19 cellular contexts compared by ENCODE assay signal in genomic region chr3:3632439-3632838, GRCh38.
"Had no signal": no experiment of that assay in that cellular context is flagged by ENCODE, and none has a peak within 500 bp of the region (broad histone marks: within the 10 kb centered on the region; RNA-seq: fewer than 3 reads in every experiment).

No MANE protein-coding gene starts in this region.

- H3K9me3 Mint-ChIP-seq: activated naive CD4-positive, alpha-beta T cell treated with anti-CD3 and anti-CD28 coated beads, Interleukin-2, amount 50 U/mL, for 24 hours; activated T-cell treated with anti-CD3 and anti-CD28 coated beads, Interleukin-2, amount 50 U/mL, for 72 hours; natural killer cell treated with Interleukin-12 subunit alpha and Interleukin-12 subunit beta and Interleukin-15 and Interleukin-18, amount 100 ng/mL, for 72 hours had no signal

- DNase-seq: activated CD4-positive, alpha-beta T cell treated with anti-CD3 and anti-CD28 coated beads for 1 hour; activated gamma-delta T cell; activated T-cell treated with anti-CD3 and anti-CD28 coated beads, Interleukin-2, amount 50 U/mL, for 72 hours; erythroblast; foreskin melanocyte; kidney; stimulated activated CD4-positive, alpha-beta T cell treated with anti-CD3 and anti-CD28 coated beads, Interleukin-4, amount 100 ng/mL, for 24 hours; T1000; WERI-Rb-1 had no signal

- H3K9me3 ChIP-seq: ascending aorta, breast epithelium, thoracic aorta had no signal

- H3K27me3 Mint-ChIP-seq: activated naive CD4-positive, alpha-beta T cell treated with anti-CD3 and anti-CD28 coated beads, Interleukin-2, amount 50 U/mL, for 24 hours; natural killer cell treated with Interleukin-12 subunit alpha and Interleukin-12 subunit beta and Interleukin-15 and Interleukin-18, amount 100 ng/mL, for 72 hours had no signal

- H3K36me3 ChIP-seq: ascending aorta, breast epithelium, thoracic aorta, WERI-Rb-1 had no signal

- H3K4me1 Mint-ChIP-seq: activated naive CD4-positive, alpha-beta T cell treated with anti-CD3 and anti-CD28 coated beads, Interleukin-2, amount 50 U/mL, for 24 hours; stimulated activated effector memory CD8-positive, alpha-beta T cell treated with anti-CD3 and anti-CD28 coated beads, Interleukin-12 subunit alpha, Interleukin-12 subunit beta, amount 100 ng/mL, for 72 hours had no signal

- H3K4me3 Mint-ChIP-seq: activated naive CD4-positive, alpha-beta T cell treated with anti-CD3 and anti-CD28 coated beads, Interleukin-2, amount 50 U/mL, for 24 hours; activated T-cell treated with anti-CD3 and anti-CD28 coated beads, Interleukin-2, amount 50 U/mL, for 72 hours; mesothelial cell of epicardium; natural killer cell treated with Interleukin-12 subunit alpha and Interleukin-12 subunit beta and Interleukin-15 and Interleukin-18, amount 100 ng/mL, for 72 hours; stimulated activated effector memory CD8-positive, alpha-beta T cell treated with anti-CD3 and anti-CD28 coated beads, Interleukin-12 subunit alpha, Interleukin-12 subunit beta, amount 100 ng/mL, for 72 hours had no signal

- H3K27ac ChIP-seq: ascending aorta, breast epithelium, coronary artery, parathyroid adenoma, thoracic aorta, WERI-Rb-1 had no signal

- H3K4me3 ChIP-seq: ascending aorta, breast epithelium, coronary artery, smooth muscle cell, thoracic aorta had no signal

- H3K27ac Mint-ChIP-seq: activated naive CD4-positive, alpha-beta T cell treated with anti-CD3 and anti-CD28 coated beads, Interleukin-2, amount 50 U/mL, for 24 hours; activated T-cell treated with anti-CD3 and anti-CD28 coated beads, Interleukin-2, amount 50 U/mL, for 72 hours; mesothelial cell of epicardium; natural killer cell treated with Interleukin-12 subunit alpha and Interleukin-12 subunit beta and Interleukin-15 and Interleukin-18, amount 100 ng/mL, for 72 hours; stimulated activated effector memory CD8-positive, alpha-beta T cell treated with anti-CD3 and anti-CD28 coated beads, Interleukin-12 subunit alpha, Interleukin-12 subunit beta, amount 100 ng/mL, for 72 hours had no signal

- H3K4me1 ChIP-seq: ascending aorta, breast epithelium, parathyroid adenoma had no signal

- H3K27me3 ChIP-seq: ascending aorta, breast epithelium had no signal

- H3K36me3 Mint-ChIP-seq: activated naive CD4-positive, alpha-beta T cell treated with anti-CD3 and anti-CD28 coated beads, Interleukin-2, amount 50 U/mL, for 24 hours; mesothelial cell of epicardium; natural killer cell treated with Interleukin-12 subunit alpha and Interleukin-12 subunit beta and Interleukin-15 and Interleukin-18, amount 100 ng/mL, for 72 hours; stimulated activated effector memory CD8-positive, alpha-beta T cell treated with anti-CD3 and anti-CD28 coated beads, Interleukin-12 subunit alpha, Interleukin-12 subunit beta, amount 100 ng/mL, for 72 hours had no signal
